ENCODE assay signal across 9 cellular contexts in genomic region chr12:59403259-59403932, GRCh38.
DNase-seq lines count a peak whose midpoint lies in the region; ATAC-seq lines count a peak whose summit lies in the region.
"Had no signal": no experiment of that assay in that cellular context is flagged by ENCODE, and none has a peak within 500 bp of the region (broad histone marks: within the 10 kb centered on the region; RNA-seq: fewer than 3 reads in every experiment).

No MANE protein-coding gene starts in this region.

- H2BK120ac ChIP-seq in trophoblast cell (ENCODE audit: insufficient read depth, low read length, poor library complexity) = no peak overlapping the region

- peaks cover 0 to 5% (median 0%) of the 10 kb centered on the region in 8 donors for H3K9me3 Mint-ChIP-seq in CD4-positive, alpha-beta memory T cell
- no peaks in the 10 kb centered on the region for H3K9me3 Mint-ChIP-seq in activated naive CD4-positive, alpha-beta T cell treated with anti-CD3 and anti-CD28 coated beads, Interleukin-2, amount 50 U/mL, for 72 hours
- H3K9me3 Mint-ChIP-seq: stimulated activated naive CD8-positive, alpha-beta T cell treated with anti-CD3 and anti-CD28 coated beads, Interleukin-15, Interleukin-2, amounts not matched to agents 100 ng/mL and 50 ng/mL, for 24 hours had no signal

- CTCF ChIA-PET in CD4-positive, alpha-beta memory T cell (lab: Charles Lee; ENCODE audit: partially characterized antibody) = interaction anchor here (0.8 to 2.5 kb wide), 14 partner anchors 8 to 432 kb away, joined by 3 to 25 read pairs (median 4); partner anchors contain the start of gene SLC16A7

- H3K4me3 Mint-ChIP-seq in CD4-positive, alpha-beta memory T cell = peak overlapping the region in 1 of 8 donors; percentile 47
- H3K4me3 Mint-ChIP-seq: stimulated activated naive CD8-positive, alpha-beta T cell treated with anti-CD3 and anti-CD28 coated beads, Interleukin-15, Interleukin-2, amounts not matched to agents 100 ng/mL and 50 ng/mL, for 24 hours had no signal

- no peak overlapping the region for H3K27ac ChIP-seq in CD4-positive, alpha-beta memory T cell (ENCODE audit: low read depth, low read length)
- H3K27ac ChIP-seq in trophoblast cell (ENCODE audit: low read depth, low read length) = no peak overlapping the region

- peaks cover 0 to 4% (median 3%) of the 10 kb centered on the region in 4 donors for H3K4me1 Mint-ChIP-seq in CD4-positive, alpha-beta memory T cell

- H2BK12ac ChIP-seq in trophoblast cell (ENCODE audit: low read length) = no peak overlapping the region

- peak in 4 of 5 donors; percentile 27 to 45 (median 37) for DNase-seq in CD4-positive, alpha-beta memory T cell
- peak; percentile 46 to 75 for DNase-seq in NCI-H526 (lab: John Stamatoyannopoulos, UW)
- peak in 1 of 2 donors; percentile 38 for DNase-seq in activated naive CD4-positive, alpha-beta T cell treated with anti-CD3 and anti-CD28 coated beads, Interleukin-2, amount 50 U/mL, for 72 hours (ENCODE audit: low spot score in 2 of 2)
- peak in 40 of 42 donors; percentile 3 to 85 (median 55) for DNase-seq in head of caudate nucleus
- DNase-seq in trophoblast cell = peak; percentile 6 to 65

- POLR2A ChIA-PET in CD4-positive, alpha-beta memory T cell (lab: Charles Lee; ENCODE audit: partially characterized antibody) = no interaction called here

- H3K4me1 ChIP-seq in CD4-positive, alpha-beta memory T cell (ENCODE audit: insufficient read depth, low read length) = no peaks in the 10 kb centered on the region
- peaks cover 0 to 1% of the 10 kb centered on the region in 2 experiments for H3K4me1 ChIP-seq in trophoblast cell (ENCODE audit: control insufficient read depth in 1 of 2, insufficient read depth in 2 of 2, low read length in 2 of 2)

- H3K4me3 ChIP-seq in CD4-positive, alpha-beta memory T cell (ENCODE audit: low read length in 2 of 2) = no peak overlapping the region
- H3K4me3 ChIP-seq in trophoblast cell (ENCODE audit: low read depth, low read length) = no peak overlapping the region

- no peaks in the 10 kb centered on the region for H3K27me3 ChIP-seq in CD4-positive, alpha-beta memory T cell (ENCODE audit: insufficient read depth, low read length)
- no peaks in the 10 kb centered on the region for H3K27me3 ChIP-seq in trophoblast cell (ENCODE audit: insufficient read depth, low read length)

- H3K9ac ChIP-seq in trophoblast cell (ENCODE audit: low read length) = no peak overlapping the region

- H4K91ac ChIP-seq in trophoblast cell (ENCODE audit: low read depth, low read length) = no peak overlapping the region

- H3K36me3 Mint-ChIP-seq in CD4-positive, alpha-beta memory T cell = no peaks in the 10 kb centered on the region
- no peaks in the 10 kb centered on the region for H3K36me3 Mint-ChIP-seq in activated naive CD4-positive, alpha-beta T cell treated with anti-CD3 and anti-CD28 coated beads, Interleukin-2, amount 50 U/mL, for 72 hours

- no peaks in the 10 kb centered on the region for H3K79me1 ChIP-seq in trophoblast cell (ENCODE audit: low read length)

- no peak overlapping the region for H3K27ac Mint-ChIP-seq in CD4-positive, alpha-beta memory T cell
- H3K27ac Mint-ChIP-seq in activated naive CD4-positive, alpha-beta T cell treated with anti-CD3 and anti-CD28 coated beads, Interleukin-2, amount 50 U/mL, for 72 hours = no peak overlapping the region
- H3K27ac Mint-ChIP-seq: stimulated activated naive CD8-positive, alpha-beta T cell treated with anti-CD3 and anti-CD28 coated beads, Interleukin-15, Interleukin-2, amounts not matched to agents 100 ng/mL and 50 ng/mL, for 24 hours had no signal

- no peak overlapping the region for H4K12ac ChIP-seq in trophoblast cell (ENCODE audit: low read depth, low read length)

- peaks cover 1% of the 10 kb centered on the region in 2 donors for H3K27me3 Mint-ChIP-seq in CD4-positive, alpha-beta memory T cell
- H3K27me3 Mint-ChIP-seq: stimulated activated naive CD8-positive, alpha-beta T cell treated with anti-CD3 and anti-CD28 coated beads, Interleukin-15, Interleukin-2, amounts not matched to agents 100 ng/mL and 50 ng/mL, for 24 hours had no signal

- H2AK5ac ChIP-seq in trophoblast cell (ENCODE audit: low read length) = no peak overlapping the region

- H3K4me2 ChIP-seq in trophoblast cell (ENCODE audit: low read length) = no peak overlapping the region

- no CpG with 5 or more reads among the region's 3 CpGs for WGBS in trophoblast cell (ENCODE audit: extremely low coverage, insufficient coverage, insufficient read length)

- H3K14ac ChIP-seq in trophoblast cell (ENCODE audit: low read length) = no peak overlapping the region

- H4K8ac ChIP-seq in trophoblast cell (ENCODE audit: low read depth, low read length) = no peak overlapping the region

- H3K18ac ChIP-seq in trophoblast cell (ENCODE audit: low read length) = no peak overlapping the region

- H3K9me3 ChIP-seq in CD4-positive, alpha-beta memory T cell (ENCODE audit: control insufficient read depth in 1 of 2, low read length in 2 of 2) = no peaks in the 10 kb centered on the region
- H3K9me3 ChIP-seq in trophoblast cell (ENCODE audit: insufficient read depth, low read depth, low read length) = no peaks in the 10 kb centered on the region

- no peak overlapping the region for H3K4ac ChIP-seq in trophoblast cell (ENCODE audit: low read depth, low read length)

- no peak overlapping the region for H2BK5ac ChIP-seq in trophoblast cell (ENCODE audit: low read depth, low read length, poor library complexity)

- no peak overlapping the region for H2AFZ ChIP-seq in trophoblast cell (ENCODE audit: insufficient read depth, low read length, poor library complexity)

- no peaks in the 10 kb centered on the region for H3K79me2 ChIP-seq in trophoblast cell (ENCODE audit: control insufficient read depth, insufficient read depth, low read length, poor library complexity)

- ATAC-seq in GM18858 (IDR thresholded peaks at IDR 0.05; ENCODE audit: unreplicated experiment) = peak; percentile 74
- ATAC-seq in HG03280 (IDR thresholded peaks at IDR 0.05; ENCODE audit: unreplicated experiment) = peak; percentile 58
- ATAC-seq in activated naive CD4-positive, alpha-beta T cell treated with anti-CD3 and anti-CD28 coated beads, Interleukin-2, amount 50 U/mL, for 72 hours = peak; percentile 56 to 65
- ATAC-seq in GM21737 (IDR thresholded peaks at IDR 0.05; ENCODE audit: unreplicated experiment) = no peak

- intact Hi-C loops in CD4-positive, alpha-beta memory T cell (cut with micrococcal nuclease) = loop anchor here (1.0 kb wide), 2 partner anchors 405 to 432 kb away; no protein-coding TSS in a partner anchor
- intact Hi-C loops in head of caudate nucleus (cut with DNase I) = no loop called here

- no peak overlapping the region for H3K23ac ChIP-seq in trophoblast cell (ENCODE audit: low read length)

- no peaks in the 10 kb centered on the region for H3K36me3 ChIP-seq in CD4-positive, alpha-beta memory T cell (ENCODE audit: insufficient read depth, low read length)
- H3K36me3 ChIP-seq in trophoblast cell (ENCODE audit: control insufficient read depth in 1 of 2, insufficient read depth in 2 of 2, low read length in 2 of 2) = no peaks in the 10 kb centered on the region
